ENCODE assay signal across 25 cellular contexts in the genomic region with DNA sequence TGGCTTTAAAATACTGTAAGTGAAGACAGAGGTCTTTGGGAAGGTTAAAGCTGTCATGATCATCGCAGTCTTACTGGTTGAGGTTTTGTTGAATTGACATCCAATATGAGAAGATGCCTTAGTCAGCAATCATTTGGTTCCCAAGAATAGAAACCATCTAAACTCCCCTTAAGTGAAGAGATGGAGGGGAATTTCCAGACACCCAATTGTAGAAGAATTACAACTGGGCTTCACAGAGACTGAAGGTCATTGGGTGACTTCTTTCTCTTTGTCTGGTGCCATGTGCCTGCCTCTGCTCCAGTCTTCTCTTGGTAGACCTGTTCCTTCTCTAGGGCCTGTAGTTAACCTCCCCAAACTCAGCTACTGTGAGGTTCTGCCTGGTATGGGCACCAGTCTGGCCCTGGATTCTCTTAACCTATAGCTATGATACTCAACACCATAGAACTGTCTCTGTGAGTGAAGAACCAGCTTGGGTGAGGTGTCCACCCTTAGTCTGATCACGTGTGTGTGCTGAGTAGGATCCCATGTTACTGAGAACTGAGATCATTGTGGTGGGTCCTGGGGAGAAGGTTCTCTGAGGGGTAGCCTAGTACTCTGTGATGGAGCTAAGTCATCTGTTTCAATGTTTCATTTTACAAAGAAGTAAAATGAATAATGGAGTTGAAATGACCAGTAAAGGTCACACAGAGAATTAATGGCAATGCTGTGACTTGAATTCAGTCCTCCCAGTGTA.
DNase-seq lines count a peak whose midpoint lies in the region; ATAC-seq and TF ChIP-seq lines count a peak whose summit lies in the region.
"Had no signal": no experiment of that assay in that cellular context is flagged by ENCODE, and none has a peak within 500 bp of the region (broad histone marks: within the 10 kb centered on the region; RNA-seq: fewer than 3 reads in every experiment).

No MANE protein-coding gene starts in this region.

- H3K36me3 ChIP-seq in KMS-11 (ENCODE audit: insufficient read depth): no peaks in the 10 kb centered on the region
- no peaks in the 10 kb centered on the region for H3K36me3 ChIP-seq in transverse colon
- H3K36me3 ChIP-seq: adrenal gland; BLaER1 treated with 17β-estradiol and CSF1 and Interleukin-3, amounts not matched to agents 10 nM and 100 nM; breast epithelium; heart right ventricle; left lung had no signal

- H3K27ac ChIP-seq in KMS-11 (peak overlapping the region; percentile 29; the same call in 1 of the 2 replicates), transverse colon (peak overlapping the region in 3 of 4 donors; percentile 56 to 61 (median 59))
- H3K27ac ChIP-seq: adrenal gland; BLaER1 treated with 17β-estradiol and CSF1 and Interleukin-3, amounts not matched to agents 10 nM and 100 nM; breast epithelium; left lung had no signal

- TF ChIP-seq EP300 in transverse colon (IDR thresholded peaks at IDR 0.05; ENCODE audit: low read depth): no peak

- intact Hi-C loops in transverse colon (cut with DNase I; ENCODE audit: low total_unique reads): no loop called here

- no peaks in the 10 kb centered on the region for H3K27me3 ChIP-seq in KMS-11 (ENCODE audit: insufficient read depth, low read depth)
- H3K27me3 ChIP-seq in transverse colon: no peaks in the 10 kb centered on the region
- H3K27me3 ChIP-seq: adrenal gland; BLaER1 treated with 17β-estradiol and CSF1 and Interleukin-3, amounts not matched to agents 10 nM and 100 nM; breast epithelium; heart right ventricle; left lung had no signal

- H3K4me3 ChIP-seq in KMS-11 (IDR thresholded peaks at IDR 0.05; ENCODE audit: insufficient read depth, low read depth, low read length) (no peak overlapping the region), transverse colon (no peak overlapping the region)
- H3K4me3 ChIP-seq: adrenal gland; BLaER1 treated with 17β-estradiol and CSF1 and Interleukin-3, amounts not matched to agents 10 nM and 100 nM; breast epithelium; coronary artery; heart right ventricle; left lung had no signal

- H3K4me3 Mint-ChIP-seq in activated T-cell treated with anti-CD3 and anti-CD28 coated beads, Interleukin-2, amount 50 U/mL, for 4 hours: no peak overlapping the region
- H3K4me3 Mint-ChIP-seq: activated B cell treated with CpG ODN at 0.5 μM for 24 hours had no signal

- in situ Hi-C loops in transverse colon (cut with MboI; ENCODE audit: low pct_ligation_motif_present in 1 of 4, low pct_unique_long_range_greater_than_20kb in 1 of 4, low sequenced_read_pairs in 3 of 4): no loop called here

- H3K27me3 Mint-ChIP-seq in activated T-cell treated with anti-CD3 and anti-CD28 coated beads, Interleukin-2, amount 50 U/mL, for 4 hours (ENCODE audit: low read depth): no peaks in the 10 kb centered on the region

- no peaks in the 10 kb centered on the region for H4K20me1 ChIP-seq in KMS-11 (ENCODE audit: insufficient read depth)
- H4K20me1 ChIP-seq: BLaER1 treated with 17β-estradiol and CSF1 and Interleukin-3, amounts not matched to agents 10 nM and 100 nM had no signal

- H3K9me3 Mint-ChIP-seq in activated T-cell treated with anti-CD3 and anti-CD28 coated beads, Interleukin-2, amount 50 U/mL, for 4 hours: no peaks in the 10 kb centered on the region
- H3K9me3 Mint-ChIP-seq: activated B cell treated with CpG ODN at 0.5 μM for 24 hours had no signal

- peak overlapping the region; percentile 55 for H3K4me2 ChIP-seq in KMS-11

- peaks cover 18% of the 10 kb centered on the region for H3K4me1 Mint-ChIP-seq in activated T-cell treated with anti-CD3 and anti-CD28 coated beads, Interleukin-2, amount 50 U/mL, for 4 hours (ENCODE audit: low read depth)
- H3K4me1 Mint-ChIP-seq: activated B cell treated with CpG ODN at 0.5 μM for 24 hours had no signal

- no peak for DNase-seq in activated T-cell treated with anti-CD3 and anti-CD28 coated beads, Interleukin-2, amount 50 U/mL, for 4 hours
- DNase-seq in activated T-cell treated with anti-CD3 and anti-CD28 coated beads, Interleukin-2, amount 50 U/mL, for 48 hours: no peak
- peak; percentile 18 for DNase-seq in myocyte (ENCODE audit: low read depth)
- DNase-seq in transverse colon: no peak
- DNase-seq in NCI-H524 (lab: John Stamatoyannopoulos, UW): no peak
- no peak for DNase-seq in OCI-M1 (lab: John Stamatoyannopoulos, UW)
- DNase-seq: activated B cell treated with CpG ODN at 0.5 μM for 24 hours; activated gamma-delta T cell; adrenal gland; Calu3; heart right ventricle; left lung; midbrain; NCI-H1092 treated with DMSO at 0.1 percent for 48 hours; NCI-H2081 treated with DMSO at 0.1 percent for 48 hours; NCI-H510A; RPMI8226; small intestine; stimulated activated CD4-positive, alpha-beta T cell treated with anti-CD3 and anti-CD28 coated beads, Interleukin-4, amount 100 ng/mL, for 1 hour; T-helper 9 cell had no signal

- H3K4me1 ChIP-seq in KMS-11 (ENCODE audit: low read depth, poor library complexity, severe bottlenecking) (peaks cover 55% of the 10 kb centered on the region), transverse colon (peaks cover 0 to 9% (median 0%) of the 10 kb centered on the region in 4 donors)
- H3K4me1 ChIP-seq: adrenal gland, breast epithelium, left lung had no signal

- H2AFZ ChIP-seq in KMS-11 (ENCODE audit: low read depth): peak overlapping the region; percentile 28

- ATAC-seq in activated T-cell treated with anti-CD3 and anti-CD28 coated beads, Interleukin-2, amount 50 U/mL, for 4 hours: peak; percentile 19 to 20
- ATAC-seq in GM21367 (IDR thresholded peaks at IDR 0.05; ENCODE audit: unreplicated experiment): no peak
- ATAC-seq: left lung had no signal

- H3K9me3 ChIP-seq in transverse colon: no peaks in the 10 kb centered on the region
- H3K9me3 ChIP-seq: adrenal gland; BLaER1 treated with 17β-estradiol and CSF1 and Interleukin-3, amounts not matched to agents 10 nM and 100 nM; breast epithelium; heart right ventricle; left lung had no signal

- TF ChIP-seq CTCF in KMS-11 (conservative IDR thresholded peaks at IDR 0.05; ENCODE audit: low read depth, low read length) (no peak), transverse colon (IDR thresholded peaks at IDR 0.05) (no peak)

- no peak overlapping the region for H3K9ac ChIP-seq in KMS-11
- H3K9ac ChIP-seq: BLaER1 treated with 17β-estradiol and CSF1 and Interleukin-3, amounts not matched to agents 10 nM and 100 nM had no signal

- 88% methylated on average over 2 of the region's 2 CpGs; no CpG with 5 or more reads in 1 of the 2 donors for WGBS in transverse colon (ENCODE audit: low coverage in 1 of 2), 2 donors

- TF ChIP-seq POLR2A in transverse colon (IDR thresholded peaks at IDR 0.05): no peak

- H3K36me3 Mint-ChIP-seq in activated T-cell treated with anti-CD3 and anti-CD28 coated beads, Interleukin-2, amount 50 U/mL, for 4 hours (ENCODE audit: insufficient read depth): no peaks in the 10 kb centered on the region

- no peaks in the 10 kb centered on the region for H3K79me2 ChIP-seq in KMS-11 (ENCODE audit: insufficient read depth, low read depth)
